3 cellular contexts compared by ENCODE assay signal in the genomic region with DNA sequence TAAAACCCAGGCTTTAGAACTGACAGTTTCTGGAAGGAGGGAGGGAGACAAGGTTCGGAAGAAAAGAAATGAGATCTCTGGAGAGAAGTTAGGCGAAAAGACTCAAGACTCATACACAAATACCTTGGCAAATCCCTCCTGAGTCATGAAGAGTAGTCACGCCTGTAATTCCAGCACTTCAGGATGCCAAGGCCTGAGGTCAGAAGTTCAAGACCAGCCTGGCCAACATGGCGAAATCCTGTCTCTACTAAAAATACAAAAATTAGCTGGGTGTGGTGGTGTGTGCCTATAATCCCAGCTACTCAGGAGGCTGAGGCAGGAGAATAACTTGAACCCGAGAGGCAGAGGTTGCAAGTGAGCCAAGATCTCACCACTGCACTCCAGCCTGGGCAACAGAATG. TPM values are rescaled to one million over a fixed set of nuclear protein-coding genes. Genes with fewer than 3 reads are reported as not detected.
"Had no signal": no experiment of that assay in that cellular context is flagged by ENCODE, and none has a peak within 500 bp of the region (broad histone marks: within the 10 kb centered on the region; RNA-seq: fewer than 3 reads in every experiment).

No MANE protein-coding gene starts in this region.

RNA-seq across cellular contexts. Expression of a gene that starts 27.3 kb away (rescaled TPM):
- total RNA-seq: cardiac muscle cell; left lobe of liver; natural killer cell treated with Interleukin-12 subunit alpha and Interleukin-12 subunit beta and Interleukin-15 and Interleukin-18, amount 100 ng/mL, for 72 hours had no signal
- polyA plus RNA-seq: cardiac muscle cell had no signal
